1 cellular context compared by ENCODE assay signal in genomic region chr15:73851679-73852078, GRCh38.
TF ChIP-seq lines count a peak whose summit lies in the region.

No MANE protein-coding gene starts in this region.

TF ChIP-seq in HepG2, 621 proteins besides CTCF, POLR2A, EP300 and RAD21 (continued from another document):
- TF ChIP-seq REST (IDR thresholded peaks at IDR 0.05; ENCODE audit: borderline replicate concordance in 1 of 2, low read depth in 1 of 2, low read length in 2 of 2), result peak; percentile 74 to 94
- no peak for TF ChIP-seq ZNF337 (CRISPR knock-in tag; IDR thresholded peaks at IDR 0.05; ENCODE audit: borderline replicate concordance, low read depth)
- TF ChIP-seq ARNTL (CRISPR knock-in tag; IDR thresholded peaks at IDR 0.05), result no peak
- TF ChIP-seq SP1 (IDR thresholded peaks at IDR 0.05), result no peak
- no peak for TF ChIP-seq SP1 (CRISPR knock-in tag; IDR thresholded peaks at IDR 0.05)
- no peak for TF ChIP-seq ZNF484 (CRISPR knock-in tag; IDR thresholded peaks at IDR 0.05; ENCODE audit: borderline replicate concordance, low read depth)
- TF ChIP-seq EHMT2 (IDR thresholded peaks at IDR 0.05; ENCODE audit: borderline replicate concordance, low read depth, low read length), result peak; percentile 90; the same call in 1 of the 2 replicates
- no peak for TF ChIP-seq RAD51 (IDR thresholded peaks at IDR 0.05; ENCODE audit: borderline replicate concordance)
- no peak for TF ChIP-seq ZNF83 (CRISPR knock-in tag; IDR thresholded peaks at IDR 0.05; ENCODE audit: borderline replicate concordance)
- no peak for TF ChIP-seq RERE (CRISPR knock-in tag; IDR thresholded peaks at IDR 0.05; ENCODE audit: low read depth)
- no peak for TF ChIP-seq ZNF263 (CRISPR knock-in tag; IDR thresholded peaks at IDR 0.05)
- no peak for TF ChIP-seq U2AF1 (optimal IDR thresholded peaks at IDR 0.05; ENCODE audit: low read depth, low read length)
- TF ChIP-seq ZNF772 (CRISPR knock-in tag; IDR thresholded peaks at IDR 0.05), result 0 out of 2 replicates have a peak, but pooled peaks have one; percentile 24
- TF ChIP-seq ZSCAN9 (CRISPR knock-in tag; IDR thresholded peaks at IDR 0.05; ENCODE audit: borderline replicate concordance), result 0 out of 2 replicates have a peak, but pooled peaks have one; percentile 34
- no peak for TF ChIP-seq ZNF788 (CRISPR knock-in tag; IDR thresholded peaks at IDR 0.05; ENCODE audit: borderline replicate concordance)
- TF ChIP-seq CBX5 (CRISPR knock-in tag; IDR thresholded peaks at IDR 0.05; ENCODE audit: borderline replicate concordance), result no peak
- no peak for TF ChIP-seq ZMAT3 (CRISPR knock-in tag; conservative IDR thresholded peaks at IDR 0.05)
- TF ChIP-seq SMARCC2 (IDR thresholded peaks at IDR 0.05), result no peak
- peak; percentile 96 for TF ChIP-seq MIER2 (CRISPR knock-in tag; IDR thresholded peaks at IDR 0.05)
- no peak for TF ChIP-seq HBP1 (CRISPR knock-in tag; IDR thresholded peaks at IDR 0.05; ENCODE audit: low read depth)
- no peak for TF ChIP-seq ETS1 (CRISPR knock-in tag; IDR thresholded peaks at IDR 0.05)
- TF ChIP-seq HNF1B (CRISPR knock-in tag; IDR thresholded peaks at IDR 0.05), result no peak
- peak; percentile 67; the same call in 1 of the 2 replicates for TF ChIP-seq WIZ (CRISPR knock-in tag; IDR thresholded peaks at IDR 0.05)
- no peak for TF ChIP-seq BRD4 (CRISPR knock-in tag; IDR thresholded peaks at IDR 0.05)
- TF ChIP-seq BORCS8-MEF2B (CRISPR knock-in tag; IDR thresholded peaks at IDR 0.05), result 0 out of 2 replicates have a peak, but pooled peaks have one; percentile 32
- no peak for TF ChIP-seq ZBTB7A (CRISPR knock-in tag; IDR thresholded peaks at IDR 0.05)
- TF ChIP-seq TFDP2 (CRISPR knock-in tag; IDR thresholded peaks at IDR 0.05), result no peak
- no peak for TF ChIP-seq DMAP1 (CRISPR knock-in tag; IDR thresholded peaks at IDR 0.05)
- TF ChIP-seq ELK4 (CRISPR knock-in tag; IDR thresholded peaks at IDR 0.05; ENCODE audit: borderline replicate concordance), result no peak
- no peak for TF ChIP-seq TSC22D2 (CRISPR knock-in tag; IDR thresholded peaks at IDR 0.05; ENCODE audit: borderline replicate concordance)
- TF ChIP-seq TBX3 (IDR thresholded peaks at IDR 0.05; ENCODE audit: borderline replicate concordance), result no peak
